9 cellular contexts compared by ENCODE assay signal in the genomic region with DNA sequence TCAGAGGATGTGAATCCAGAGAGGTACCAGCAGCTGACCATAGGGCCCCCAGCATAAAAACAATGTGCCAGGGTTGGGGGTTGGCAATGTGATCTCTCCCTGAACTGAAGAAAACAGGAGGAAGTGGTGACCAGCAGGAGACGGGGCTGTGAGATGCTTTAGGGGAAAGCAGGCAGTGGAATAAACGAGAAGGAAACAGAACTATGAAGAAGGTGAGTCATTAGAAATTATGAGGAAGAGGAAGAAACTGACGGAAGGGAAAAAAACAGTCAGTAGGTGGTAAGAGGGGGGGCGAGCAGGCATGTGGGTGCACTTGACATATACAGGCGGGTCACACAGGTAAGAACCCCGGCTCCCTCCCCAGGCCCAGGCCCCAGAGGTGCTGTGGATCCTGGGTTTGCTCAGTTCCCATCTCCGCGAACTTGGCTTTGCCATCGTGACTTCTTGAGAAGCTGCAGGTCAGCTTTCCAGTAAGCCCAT. TPM values are rescaled to one million over a fixed set of nuclear protein-coding genes. Genes with fewer than 3 reads are reported as not detected.
A peak's percentile ranks its signal among the peaks of the same experiment; 100 is the strongest.
DNase-seq lines count a peak whose midpoint lies in the region; ATAC-seq, FAIRE-seq and TF ChIP-seq lines count a peak whose summit lies in the region.
"Had no signal": no experiment of that assay in that cellular context is flagged by ENCODE, and none has a peak within 500 bp of the region (broad histone marks: within the 10 kb centered on the region; RNA-seq: fewer than 3 reads in every experiment).

No MANE protein-coding gene starts in this region.

- H3K36me3 Mint-ChIP-seq in activated CD4-positive, alpha-beta T cell treated with anti-CD3 and anti-CD28 coated beads, Interleukin-2, amount 10 ng/mL, durations not matched to agents 7 days and 5 days (ENCODE audit: low read depth): peaks cover 14% of the 10 kb centered on the region
- peaks cover 3% of the 10 kb centered on the region for H3K36me3 Mint-ChIP-seq in type B pancreatic cell

- DNase-seq in activated CD4-positive, alpha-beta T cell treated with anti-CD3 and anti-CD28 coated beads for 4 hours: peak; percentile 37 to 53
- DNase-seq in activated CD4-positive, alpha-beta T cell treated with anti-CD3 and anti-CD28 coated beads, Interleukin-2, amount 10 ng/mL, durations not matched to agents 7 days and 5 days: no peak
- peak; percentile 23 for DNase-seq in bronchial epithelial cell (ENCODE audit: low read depth)
- DNase-seq in mucosa of gallbladder (ENCODE audit: low spot score): peak; percentile 24
- no peak for DNase-seq in type B pancreatic cell (ENCODE audit: extremely low spot score, unreplicated experiment)
- DNase-seq in NCI-H1105 (lab: John Stamatoyannopoulos, UW): no peak
- DNase-seq in NCI-H526 (lab: John Stamatoyannopoulos, UW): no peak

- no peak for TF ChIP-seq CTCF in bronchial epithelial cell (IDR thresholded peaks at IDR 0.05; ENCODE audit: insufficient read depth, low read length, severe bottlenecking)
- TF ChIP-seq CTCF in type B pancreatic cell (conservative IDR thresholded peaks at IDR 0.05): no peak

- ATAC-seq in HG03342 (IDR thresholded peaks at IDR 0.05; ENCODE audit: unreplicated experiment): no peak

- H3K27me3 ChIP-seq in bronchial epithelial cell (ENCODE audit: control insufficient read depth, insufficient read depth, low read length): no peaks in the 10 kb centered on the region

- H3K4me1 Mint-ChIP-seq in activated CD4-positive, alpha-beta T cell treated with anti-CD3 and anti-CD28 coated beads, Interleukin-2, amount 10 ng/mL, durations not matched to agents 7 days and 5 days: peaks cover 8% of the 10 kb centered on the region
- H3K4me1 Mint-ChIP-seq in type B pancreatic cell (ENCODE audit: unreplicated experiment): peaks cover 26% of the 10 kb centered on the region

- peaks cover 27% of the 10 kb centered on the region for H3K9me3 Mint-ChIP-seq in activated CD4-positive, alpha-beta T cell treated with anti-CD3 and anti-CD28 coated beads, Interleukin-2, amount 10 ng/mL, durations not matched to agents 7 days and 5 days
- peaks cover 5% of the 10 kb centered on the region for H3K9me3 Mint-ChIP-seq in type B pancreatic cell

- H3K27ac Mint-ChIP-seq in activated CD4-positive, alpha-beta T cell treated with anti-CD3 and anti-CD28 coated beads, Interleukin-2, amount 10 ng/mL, durations not matched to agents 7 days and 5 days: no peak overlapping the region
- H3K27ac Mint-ChIP-seq in type B pancreatic cell: peak overlapping the region; percentile 93

- CTCF ChIA-PET in activated CD4-positive, alpha-beta T cell treated with anti-CD3 and anti-CD28 coated beads, Interleukin-2, amount 10 ng/mL, durations not matched to agents 7 days and 5 days (lab: Charles Lee): no interaction called here

- H3K27me3 Mint-ChIP-seq in activated CD4-positive, alpha-beta T cell treated with anti-CD3 and anti-CD28 coated beads, Interleukin-2, amount 10 ng/mL, durations not matched to agents 7 days and 5 days: no peaks in the 10 kb centered on the region
- no peaks in the 10 kb centered on the region for H3K27me3 Mint-ChIP-seq in type B pancreatic cell

- POLR2A ChIA-PET in activated CD4-positive, alpha-beta T cell treated with anti-CD3 and anti-CD28 coated beads, Interleukin-2, amount 10 ng/mL, durations not matched to agents 7 days and 5 days (lab: Charles Lee): no interaction called here

- FAIRE-seq in bronchial epithelial cell (lab: Jason Lieb, UNC): no peak

- no peak overlapping the region for H3K4me3 ChIP-seq in bronchial epithelial cell (ENCODE audit: low read depth, low read length)
- H3K4me3 ChIP-seq: HAP-1 had no signal

- no peaks in the 10 kb centered on the region for H3K36me3 ChIP-seq in bronchial epithelial cell (ENCODE audit: control insufficient read depth, insufficient read depth, low read length)
- H3K36me3 ChIP-seq: HAP-1 had no signal

- H3K4me3 Mint-ChIP-seq in activated CD4-positive, alpha-beta T cell treated with anti-CD3 and anti-CD28 coated beads, Interleukin-2, amount 10 ng/mL, durations not matched to agents 7 days and 5 days: no peak overlapping the region
- H3K4me3 Mint-ChIP-seq in type B pancreatic cell: peak overlapping the region; percentile 44

RNA-seq across cellular contexts. Expression of a gene that starts 42.2 kb away (rescaled TPM):
- total RNA-seq in activated CD4-positive, alpha-beta T cell treated with anti-CD3 and anti-CD28 coated beads, Interleukin-2, amount 10 ng/mL, durations not matched to agents 7 days and 5 days: under 1 TPM; 0.67 to 0.71 TPM
- total RNA-seq in bronchial epithelial cell (31.6 and 49.8 TPM in 2 replicates), mucosa of gallbladder (27.1 TPM), type B pancreatic cell (ENCODE audit: low replicate concordance) (28.7 and 37.0 TPM in 2 replicates)

RNA-seq across cellular contexts. Expression of a gene that starts 48.4 kb away (rescaled TPM):
- total RNA-seq in activated CD4-positive, alpha-beta T cell treated with anti-CD3 and anti-CD28 coated beads, Interleukin-2, amount 10 ng/mL, durations not matched to agents 7 days and 5 days: 10 to 100 TPM; 16.3 to 23.2 TPM
- total RNA-seq in bronchial epithelial cell (8.4 and 18.8 TPM in 2 replicates), mucosa of gallbladder (0.29 TPM), type B pancreatic cell (ENCODE audit: low replicate concordance) (6.9 and 22.1 TPM in 2 replicates)

Comparison
In these comparisons a context has a peak if more than half of its experiments do, and no peak if none do; other contexts are left out.
1. DNase-seq: peak in activated CD4-positive, alpha-beta T cell treated with anti-CD3 and anti-CD28 coated beads for 4 hours (2 of 2), bronchial epithelial cell (single experiment) and mucosa of gallbladder (single experiment); none in activated CD4-positive, alpha-beta T cell treated with anti-CD3 and anti-CD28 coated beads, Interleukin-2, amount 10 ng/mL, durations not matched to agents 7 days and 5 days (single experiment), type B pancreatic cell (single experiment), NCI-H1105 (single experiment) and NCI-H526 (0 of 2).
2. RNA of a gene that starts 42.2 kb away (total RNA-seq): 31.6 to 49.8 TPM in bronchial epithelial cell, 28.7 to 37.0 TPM in type B pancreatic cell and 27.1 TPM in mucosa of gallbladder (single experiment); 0.67 to 0.71 TPM in activated CD4-positive, alpha-beta T cell treated with anti-CD3 and anti-CD28 coated beads, Interleukin-2, amount 10 ng/mL, durations not matched to agents 7 days and 5 days; every median in the first group is over 10 times any median in the second.